Comparison of ENCODE assay signal across 35 cellular contexts in genomic region chr22:29110946-29111345, GRCh38. TPM values are rescaled to one million over a fixed set of nuclear protein-coding genes. Genes with fewer than 3 reads are reported as not detected.
"Had no signal": no experiment of that assay in that cellular context is flagged by ENCODE, and none has a peak within 500 bp of the region (broad histone marks: within the 10 kb centered on the region; RNA-seq: fewer than 3 reads in every experiment).

No MANE protein-coding gene starts in this region.

- DNase-seq: hypothalamus; immature natural killer cell; kidney; left colon; left lung; lower lobe of right lung; mammary epithelial cell; mesenchymal stem cell; naive B cell; natural killer cell; nucleus accumbens; pancreas; posterior cingulate gyrus; retina; right cardiac atrium; sigmoid colon; small intestine; spleen; stimulated activated CD4-positive, alpha-beta T cell treated with anti-CD3 and anti-CD28 coated beads, Interleukin-4, amount 100 ng/mL, for 24 hours; stimulated activated naive CD4-positive, alpha-beta T cell; tibial artery; trophoblast cell; upper lobe of right lung had no signal

- H3K9me3 ChIP-seq: left lung, lower lobe of right lung, pancreas, prostate gland, sigmoid colon, spleen, suprapubic skin, thoracic aorta, tibial artery, upper lobe of right lung had no signal

- H3K27ac Mint-ChIP-seq: immature natural killer cell; natural killer cell; stimulated activated effector memory CD8-positive, alpha-beta T cell treated with anti-CD3 and anti-CD28 coated beads, Interleukin-12 subunit alpha, Interleukin-12 subunit beta, amount 100 ng/mL, for 72 hours; stimulated activated naive CD8-positive, alpha-beta T cell treated with anti-CD3 and anti-CD28 coated beads, Interleukin-15, Interleukin-2, amounts not matched to agents 100 ng/mL and 50 ng/mL, for 24 hours had no signal

- H3K4me1 ChIP-seq: left lung, lower lobe of right lung, pancreas, prostate gland, sigmoid colon, spleen, tibial artery, upper lobe of right lung had no signal

- ATAC-seq: left colon; left lung; lower lobe of right lung; natural killer cell; pancreas; right cardiac atrium; stimulated activated effector memory CD8-positive, alpha-beta T cell treated with anti-CD3 and anti-CD28 coated beads, Interleukin-12 subunit alpha, Interleukin-12 subunit beta, amount 100 ng/mL, for 72 hours; upper lobe of right lung had no signal

- H3K27ac ChIP-seq: left lung, lower lobe of right lung, pancreas, prostate gland, sigmoid colon, spleen, suprapubic skin, thoracic aorta, tibial artery, upper lobe of right lung had no signal

- H3K4me3 Mint-ChIP-seq: immature natural killer cell; naive B cell; natural killer cell; stimulated activated effector memory CD8-positive, alpha-beta T cell treated with anti-CD3 and anti-CD28 coated beads, Interleukin-12 subunit alpha, Interleukin-12 subunit beta, amount 100 ng/mL, for 72 hours; stimulated activated naive CD8-positive, alpha-beta T cell treated with anti-CD3 and anti-CD28 coated beads, Interleukin-15, Interleukin-2, amounts not matched to agents 100 ng/mL and 50 ng/mL, for 24 hours had no signal

- H3K4me1 Mint-ChIP-seq: naive B cell; stimulated activated effector memory CD8-positive, alpha-beta T cell treated with anti-CD3 and anti-CD28 coated beads, Interleukin-12 subunit alpha, Interleukin-12 subunit beta, amount 100 ng/mL, for 72 hours had no signal

- H3K27me3 ChIP-seq: left lung, pancreas, sigmoid colon, suprapubic skin, tibial artery, upper lobe of right lung had no signal

- H3K4me3 ChIP-seq: left lung, lower lobe of right lung, pancreas, prostate gland, sigmoid colon, spleen, suprapubic skin, thoracic aorta, tibial artery, upper lobe of right lung had no signal

- H3K9me3 Mint-ChIP-seq: immature natural killer cell; naive B cell; natural killer cell; stimulated activated effector memory CD8-positive, alpha-beta T cell treated with anti-CD3 and anti-CD28 coated beads, Interleukin-12 subunit alpha, Interleukin-12 subunit beta, amount 100 ng/mL, for 72 hours; stimulated activated naive CD8-positive, alpha-beta T cell treated with anti-CD3 and anti-CD28 coated beads, Interleukin-15, Interleukin-2, amounts not matched to agents 100 ng/mL and 50 ng/mL, for 24 hours had no signal

- H3K36me3 ChIP-seq: left lung, lower lobe of right lung, pancreas, prostate gland, sigmoid colon, suprapubic skin, tibial artery, upper lobe of right lung had no signal

- FAIRE-seq: islet of Langerhans, kidney, pancreas, small intestine, urothelium cell line had no signal

- H3K36me3 Mint-ChIP-seq: naive B cell; natural killer cell; stimulated activated effector memory CD8-positive, alpha-beta T cell treated with anti-CD3 and anti-CD28 coated beads, Interleukin-12 subunit alpha, Interleukin-12 subunit beta, amount 100 ng/mL, for 72 hours had no signal

RNA-seq across cellular contexts. Expression of gene KREMEN1, which starts 38.1 kb away (rescaled TPM):
- polyA plus RNA-seq: immature natural killer cell had no signal

RNA-seq across cellular contexts. Expression of gene C22orf31, which starts 49.3 kb away (rescaled TPM):
- total RNA-seq: kidney, left colon, lower lobe of right lung, mammary epithelial cell, mononuclear cell, natural killer cell, osteoblast, pancreas, sigmoid colon, spleen, subcutaneous adipose tissue, suprapubic skin, thoracic aorta, upper lobe of right lung had no signal
- polyA plus RNA-seq: immature natural killer cell, liver, mammary epithelial cell, neural cell, small intestine, spleen had no signal
